Comparison of ENCODE assay signal across 20 cellular contexts in genomic region chr16:13070268-13070667, GRCh38.
DNase-seq lines count a peak whose midpoint lies in the region; ATAC-seq, FAIRE-seq and TF ChIP-seq lines count a peak whose summit lies in the region.
"Had no signal": no experiment of that assay in that cellular context is flagged by ENCODE, and none has a peak within 500 bp of the region (broad histone marks: within the 10 kb centered on the region; RNA-seq: fewer than 3 reads in every experiment).

No MANE protein-coding gene starts in this region.

- no peak overlapping the region for H3K14ac ChIP-seq in H1 (ENCODE audit: insufficient read length)

- H3K79me1 ChIP-seq in H1 (ENCODE audit: low read depth, low read length) (no peaks in the 10 kb centered on the region; the same call in 1 of the 2 replicates), mesendoderm (ENCODE audit: low read length) (peaks cover 10% of the 10 kb centered on the region)

- DNase-seq in HepG2 (ENCODE audit: low spot score) (no peak), right lobe of liver (no peak), H1 (ENCODE audit: low read depth in 1 of 2, low spot score in 2 of 2) (peak; percentile 84 to 85), mesendoderm (peak; percentile 98), NCI-H1694 treated with DMSO at 0.1 percent for 48 hours (lab: John Stamatoyannopoulos, UW) (no peak)
- no peak for DNase-seq in CD4-positive, alpha-beta T cell
- DNase-seq in activated CD4-positive, alpha-beta T cell treated with anti-CD3 and anti-CD28 coated beads for 48 hours = no peak
- DNase-seq in natural killer cell treated with Interleukin-12 subunit alpha and Interleukin-12 subunit beta and Interleukin-15 and Interleukin-18, amount 100 ng/mL, for 72 hours (ENCODE audit: low spot score) = no peak
- DNase-seq: activated CD4-positive, alpha-beta T cell treated with anti-CD3 and anti-CD28 coated beads, Interleukin-2, amount 50 U/mL, for 48 hours; esophagus squamous epithelium; GOT3; NCI-H510A treated with DMSO at 0.1 percent for 48 hours; SHP77; spleen had no signal

- H3K56ac ChIP-seq in H1 (replicated peaks; ENCODE audit: insufficient read length, low read depth, low read length) = no peak overlapping the region
- peak overlapping the region; percentile 80 for H3K56ac ChIP-seq in mesendoderm (ENCODE audit: low read length)

- no peaks in the 10 kb centered on the region for H3K9me3 Mint-ChIP-seq in CD4-positive, alpha-beta T cell
- H3K9me3 Mint-ChIP-seq in natural killer cell treated with Interleukin-12 subunit alpha and Interleukin-12 subunit beta and Interleukin-15 and Interleukin-18, amount 100 ng/mL, for 72 hours = peaks cover 6% of the 10 kb centered on the region

- no peaks in the 10 kb centered on the region for H3K4me1 Mint-ChIP-seq in CD4-positive, alpha-beta T cell (ENCODE audit: low read depth)
- H3K4me1 Mint-ChIP-seq in natural killer cell treated with Interleukin-12 subunit alpha and Interleukin-12 subunit beta and Interleukin-15 and Interleukin-18, amount 100 ng/mL, for 72 hours (ENCODE audit: low read depth in 2 of 2) = no peaks in the 10 kb centered on the region

- H2AFZ ChIP-seq in HepG2 (ENCODE audit: low read length) (no peak overlapping the region), H1 (ENCODE audit: low read length) (no peak overlapping the region)

- H3K79me2 ChIP-seq in HepG2 (ENCODE audit: insufficient read depth, low read length) (no peaks in the 10 kb centered on the region), H1 (ENCODE audit: control insufficient read depth in 1 of 2, insufficient read depth in 2 of 2, low read length in 2 of 2) (peaks cover 6 to 46% of the 10 kb centered on the region in 2 experiments), mesendoderm (ENCODE audit: control insufficient read depth, insufficient read depth, low read length) (peaks cover 5% of the 10 kb centered on the region)

- H3K27ac ChIP-seq in HepG2 (ENCODE audit: extremely low read length, insufficient read depth, low read length) (no peak overlapping the region), right lobe of liver (no peak overlapping the region), H1 (ENCODE audit: low read depth, low read length) (peak overlapping the region; percentile 67), mesendoderm (ENCODE audit: low read depth, low read length) (peak overlapping the region; percentile 68)
- no peak overlapping the region for H3K27ac ChIP-seq in CD4-positive, alpha-beta T cell (ENCODE audit: low read depth, low read length)
- H3K27ac ChIP-seq: coronary artery, esophagus squamous epithelium, neutrophil, spleen had no signal

- no peak for FAIRE-seq in HepG2 (lab: Jason Lieb, UNC)
- peak; percentile 98 for FAIRE-seq in H1 (lab: Jason Lieb, UNC)
- FAIRE-seq: K562 had no signal

- 37% methylated on average over 9 of the region's 9 CpGs for WGBS in HepG2 (ENCODE audit: low lambda C conversion rate)
- 6% methylated on average over 6 of the region's 9 CpGs for WGBS in right lobe of liver (ENCODE audit: insufficient coverage, low coverage, low lambda C conversion rate, missing lambda C conversion rate)
- WGBS in H1 (ENCODE audit: extremely low coverage in 1 of 2, insufficient coverage in 1 of 2, insufficient read length in 1 of 2, insufficient replicate concordance in 2 of 2, low coverage in 1 of 2, low lambda C conversion rate in 2 of 2, missing lambda C conversion rate in 1 of 2), 2 experiments = 11% methylated on average over 9 of the region's 9 CpGs; no CpG with 5 or more reads in 1 of the 2 experiments
- WGBS in mesendoderm (ENCODE audit: extremely low coverage, insufficient coverage, low lambda C conversion rate) = no CpG with 5 or more reads among the region's 9 CpGs

- no peaks in the 10 kb centered on the region for H3K36me3 Mint-ChIP-seq in CD4-positive, alpha-beta T cell (ENCODE audit: low read depth)
- H3K36me3 Mint-ChIP-seq in natural killer cell treated with Interleukin-12 subunit alpha and Interleukin-12 subunit beta and Interleukin-15 and Interleukin-18, amount 100 ng/mL, for 72 hours = no peaks in the 10 kb centered on the region

- peak overlapping the region; percentile 51; the same call in 1 of the 2 replicates for H2BK12ac ChIP-seq in H1 (ENCODE audit: low read depth, low read length)

- H3K23ac ChIP-seq in H1 (ENCODE audit: insufficient read length) (no peak overlapping the region), mesendoderm (ENCODE audit: low read length) (no peak overlapping the region)

- H4K20me1 ChIP-seq in HepG2 (ENCODE audit: insufficient read depth, low read length) = no peaks in the 10 kb centered on the region
- peaks cover 0 to 12% of the 10 kb centered on the region in 2 experiments for H4K20me1 ChIP-seq in H1 (replicated peaks in 1 of 2; ENCODE audit: control insufficient read depth in 1 of 2, insufficient read depth in 2 of 2, low read length in 2 of 2)

- H3K27me3 ChIP-seq in HepG2 (ENCODE audit: control insufficient read depth in 1 of 2, insufficient read depth in 2 of 2, low read length in 2 of 2) = no peaks in the 10 kb centered on the region
- no peaks in the 10 kb centered on the region for H3K27me3 ChIP-seq in right lobe of liver
- H3K27me3 ChIP-seq in H1 (replicated peaks in 1 of 4; ENCODE audit: control insufficient read depth in 3 of 4, extremely low read depth in 1 of 4, insufficient read depth in 3 of 4, low read length in 3 of 4) = no peaks in the 10 kb centered on the region
- H3K27me3 ChIP-seq in mesendoderm (ENCODE audit: insufficient read depth, low read length, poor library complexity) = no peaks in the 10 kb centered on the region
- H3K27me3 ChIP-seq in CD4-positive, alpha-beta T cell (ENCODE audit: control insufficient read depth, insufficient read depth, low read length) = no peaks in the 10 kb centered on the region
- H3K27me3 ChIP-seq: esophagus squamous epithelium, neutrophil had no signal

- H3K4me3 ChIP-seq in HepG2 (replicated peaks in 1 of 3; ENCODE audit: insufficient read depth in 1 of 3, low read depth in 2 of 3, low read length in 3 of 3) = no peak overlapping the region
- H3K4me3 ChIP-seq in right lobe of liver = no peak overlapping the region
- H3K4me3 ChIP-seq in H1 (ENCODE audit: extremely low read depth in 1 of 4, insufficient read depth in 2 of 4, low read depth in 3 of 4, low read length in 4 of 4) = peak overlapping the region in 2 of 4 experiments; percentile 1 to 31; a peak in 4 of 8 replicates
- no peak overlapping the region for H3K4me3 ChIP-seq in mesendoderm (ENCODE audit: low read length)
- H3K4me3 ChIP-seq: coronary artery, esophagus squamous epithelium, K562, lung, spleen had no signal

- intact Hi-C loops in HepG2 (cut with micrococcal nuclease; ENCODE audit: unreplicated experiment) (no loop called here), right lobe of liver (cut with DNase I) (no loop called here)
- intact Hi-C loops in CD4-positive, alpha-beta T cell (cut with DNase I, micrococcal nuclease) = no loop called here

- H4K8ac ChIP-seq in H1 (ENCODE audit: extremely low read depth, insufficient read depth, low read length) (no peak overlapping the region), mesendoderm (ENCODE audit: low read depth, low read length) (no peak overlapping the region)

- H2BK120ac ChIP-seq in H1 (replicated peaks; ENCODE audit: low read depth, low read length) (no peak overlapping the region), mesendoderm (ENCODE audit: low read depth, low read length) (peak overlapping the region; percentile 16)

- H3K4me2 ChIP-seq in HepG2 (ENCODE audit: low read depth, low read length) (no peak overlapping the region), H1 (ENCODE audit: insufficient read depth in 1 of 2, low read depth in 2 of 2, low read length in 2 of 2) (peak overlapping the region; percentile 62 to 82), mesendoderm (ENCODE audit: low read length) (no peak overlapping the region)

- H3K9ac ChIP-seq in HepG2 (ENCODE audit: insufficient read depth, low read depth, low read length) (no peak overlapping the region), H1 (replicated peaks in 1 of 4; ENCODE audit: extremely low read depth in 1 of 4, low read depth in 3 of 4, low read length in 3 of 4) (peak overlapping the region in 2 of 4 experiments; percentile 44 to 82; a peak in 3 of 7 replicates), mesendoderm (ENCODE audit: low read length) (peak overlapping the region; percentile 2)

- TF ChIP-seq CTCF in HepG2 (CRISPR knock-in tag; IDR thresholded peaks at IDR 0.05) (no peak), right lobe of liver (IDR thresholded peaks at IDR 0.05) (no peak), H1 (IDR thresholded peaks at IDR 0.05; ENCODE audit: control extremely low read depth in 1 of 3, insufficient read depth in 1 of 3, low read depth in 1 of 3, low read length in 3 of 3) (no peak)
- no peak for TF ChIP-seq CTCF in CD4-positive, alpha-beta T cell (IDR thresholded peaks at IDR 0.05)

- no peak overlapping the region for H3K4me3 Mint-ChIP-seq in CD4-positive, alpha-beta T cell
- H3K4me3 Mint-ChIP-seq in natural killer cell treated with Interleukin-12 subunit alpha and Interleukin-12 subunit beta and Interleukin-15 and Interleukin-18, amount 100 ng/mL, for 72 hours = no peak overlapping the region
- H3K4me3 Mint-ChIP-seq: activated T-helper 1 cell treated with anti-CD3 and anti-CD28 coated beads, Interleukin-12 subunit alpha, Interleukin-12 subunit beta, Interleukin-2, Interleukin-4 antibody, amounts not matched to agents 30 ng/mL and 10 ng/mL and 1 ng/mL, durations not matched to agents 14 hours and 24 hours and 36 hours; stimulated activated naive CD8-positive, alpha-beta T cell treated with anti-CD3 and anti-CD28 coated beads, Interleukin-15, Interleukin-2, amounts not matched to agents 100 ng/mL and 50 ng/mL, for 24 hours had no signal

- CTCF ChIA-PET in HepG2 (lab: Yijun Ruan, JAX; ENCODE audit: low intra/inter-chr PET ratio, low total read pairs) (no interaction called here), H1 (lab: Charles Lee; ENCODE audit: partially characterized antibody) (interaction anchor here (0.7 kb wide), 1 partner anchor 8 kb away, joined by 3 read pairs; no protein-coding TSS in a partner anchor)
- CTCF ChIA-PET in CD4-positive, alpha-beta T cell (lab: Charles Lee) = no interaction called here

- TF ChIP-seq EP300 in HepG2 (IDR thresholded peaks at IDR 0.05; ENCODE audit: low read depth in 2 of 2, low read length in 2 of 2) = no peak
- no peak for TF ChIP-seq EP300 in HepG2 (CRISPR knock-in tag; IDR thresholded peaks at IDR 0.05; ENCODE audit: borderline replicate concordance)
- 0 out of 3 replicates have a peak, but pooled peaks of 1 of the 2 experiments have one; percentile 65 for TF ChIP-seq EP300 in H1 (IDR thresholded peaks at IDR 0.05; ENCODE audit: borderline replicate concordance in 1 of 2, low read depth in 2 of 2, low read length in 2 of 2)

- H3K27me3 Mint-ChIP-seq in CD4-positive, alpha-beta T cell = peaks cover 9% of the 10 kb centered on the region
- no peaks in the 10 kb centered on the region for H3K27me3 Mint-ChIP-seq in natural killer cell treated with Interleukin-12 subunit alpha and Interleukin-12 subunit beta and Interleukin-15 and Interleukin-18, amount 100 ng/mL, for 72 hours
- H3K27me3 Mint-ChIP-seq: stimulated activated naive CD8-positive, alpha-beta T cell treated with anti-CD3 and anti-CD28 coated beads, Interleukin-15, Interleukin-2, amounts not matched to agents 100 ng/mL and 50 ng/mL, for 24 hours had no signal

- no peak overlapping the region for H2BK15ac ChIP-seq in H1 (ENCODE audit: low read length)
- no peak overlapping the region for H2BK15ac ChIP-seq in mesendoderm (replicated peaks; ENCODE audit: low read depth)

- no TSS peak for BruUV-seq in HepG2 (replicated peaks; lab: Mats Ljungman, UMichigan)

- no peak overlapping the region for H3K27ac Mint-ChIP-seq in CD4-positive, alpha-beta T cell
- H3K27ac Mint-ChIP-seq in natural killer cell treated with Interleukin-12 subunit alpha and Interleukin-12 subunit beta and Interleukin-15 and Interleukin-18, amount 100 ng/mL, for 72 hours = no peak overlapping the region
- H3K27ac Mint-ChIP-seq: activated T-helper 1 cell treated with anti-CD3 and anti-CD28 coated beads, Interleukin-12 subunit alpha, Interleukin-12 subunit beta, Interleukin-2, Interleukin-4 antibody, amounts not matched to agents 30 ng/mL and 10 ng/mL and 1 ng/mL, durations not matched to agents 14 hours and 24 hours and 36 hours; stimulated activated naive CD8-positive, alpha-beta T cell treated with anti-CD3 and anti-CD28 coated beads, Interleukin-15, Interleukin-2, amounts not matched to agents 100 ng/mL and 50 ng/mL, for 24 hours had no signal

- H3K4ac ChIP-seq in H1 (replicated peaks; ENCODE audit: insufficient read length, low read depth, low read length) = no peak overlapping the region
- no peak overlapping the region for H3K4ac ChIP-seq in mesendoderm (ENCODE audit: low read depth, low read length)

- peaks cover 8% of the 10 kb centered on the region; the same call in 1 of the 2 replicates for H3K9me3 ChIP-seq in HepG2 (ENCODE audit: low read length)
- H3K9me3 ChIP-seq in right lobe of liver = no peaks in the 10 kb centered on the region
- H3K9me3 ChIP-seq in H1 (ENCODE audit: insufficient read depth in 2 of 2, low read depth in 1 of 2, low read length in 1 of 2) = peaks cover 0 to 3% of the 10 kb centered on the region in 2 experiments; a peak in 2 of 4 replicates
- no peaks in the 10 kb centered on the region for H3K9me3 ChIP-seq in CD4-positive, alpha-beta T cell (ENCODE audit: control insufficient read depth, low read length)
- H3K9me3 ChIP-seq: neutrophil had no signal

- POLR2A ChIA-PET in HepG2 (lab: Yijun Ruan, JAX) (no interaction called here), H1 (lab: Charles Lee; ENCODE audit: partially characterized antibody) (interaction anchor here (0.7 to 1.4 kb wide), 5 partner anchors 13 to 552 kb away, joined by 3 to 4 read pairs (median 3); no protein-coding TSS in a partner anchor)
- POLR2A ChIA-PET in CD4-positive, alpha-beta T cell (lab: Charles Lee) = no interaction called here

- H2BK5ac ChIP-seq in H1 (ENCODE audit: low read depth, low read length) = peak overlapping the region; percentile 72
- peak overlapping the region; percentile 90 for H2BK5ac ChIP-seq in mesendoderm (ENCODE audit: low read length)

- no peak overlapping the region for H4K91ac ChIP-seq in H1 (replicated peaks; ENCODE audit: insufficient read length, low read length)

- no peaks in the 10 kb centered on the region; the same call in none of the 2 replicates for H3K23me2 ChIP-seq in H1 (ENCODE audit: low read depth, low read length)

- in situ Hi-C loops in HepG2 (cut with HindIII; ENCODE audit: extremely low pct_ligation_motif_present, low pct_unique_long_range_greater_than_20kb) = no loop called here

- no peak overlapping the region for H2BK20ac ChIP-seq in H1 (ENCODE audit: low read length)

- H3K18ac ChIP-seq in H1 (ENCODE audit: extremely low read depth, low read length) (no peak overlapping the region; the same call in 1 of the 2 replicates), mesendoderm (ENCODE audit: low read length) (peak overlapping the region; percentile 46)

- no peaks in the 10 kb centered on the region for H3K36me3 ChIP-seq in HepG2 (replicated peaks in 1 of 2; ENCODE audit: control insufficient read depth in 1 of 2, insufficient read depth in 2 of 2, low read length in 2 of 2)
- H3K36me3 ChIP-seq in right lobe of liver = no peaks in the 10 kb centered on the region
- H3K36me3 ChIP-seq in H1 (ENCODE audit: control insufficient read depth in 2 of 4, insufficient read depth in 4 of 4, low read length in 3 of 4) = no peaks in the 10 kb centered on the region
- no peaks in the 10 kb centered on the region for H3K36me3 ChIP-seq in mesendoderm (ENCODE audit: control insufficient read depth, insufficient read depth, low read length)
- H3K36me3 ChIP-seq: esophagus squamous epithelium, neutrophil, spleen had no signal

- no peaks in the 10 kb centered on the region for H3K4me1 ChIP-seq in HepG2 (ENCODE audit: insufficient read depth, low read length)
- H3K4me1 ChIP-seq in right lobe of liver = no peaks in the 10 kb centered on the region
- peaks cover 3 to 21% (median 13%) of the 10 kb centered on the region in 4 experiments; a peak in 5 of 7 replicates for H3K4me1 ChIP-seq in H1 (replicated peaks in 1 of 4; ENCODE audit: control insufficient read depth in 3 of 4, insufficient read depth in 4 of 4, low read length in 3 of 4)
- peaks cover 11% of the 10 kb centered on the region for H3K4me1 ChIP-seq in mesendoderm (ENCODE audit: control insufficient read depth, low read depth, low read length)
- H3K4me1 ChIP-seq: esophagus squamous epithelium, spleen had no signal

- H4K5ac ChIP-seq in H1 (ENCODE audit: insufficient read length, low read depth, low read length) = peak overlapping the region; percentile 8
- H4K5ac ChIP-seq in mesendoderm (ENCODE audit: low read length) = no peak overlapping the region

- H2AK5ac ChIP-seq in H1 (ENCODE audit: low read depth, low read length) = peak overlapping the region; percentile 60
- no peak overlapping the region for H2AK5ac ChIP-seq in mesendoderm (ENCODE audit: low read length)

- TF ChIP-seq RAD21 in HepG2 (CRISPR knock-in tag; IDR thresholded peaks at IDR 0.05) (no peak), H1 (IDR thresholded peaks at IDR 0.05 in 1 of 2, conservative IDR thresholded peaks at IDR 0.05 in 1 of 2; ENCODE audit: low read depth in 2 of 2, low read length in 2 of 2) (peak; percentile 18 to 20; a peak in 1 of 4 replicates)

- TF ChIP-seq POLR2A in HepG2 (IDR thresholded peaks at IDR 0.05; ENCODE audit: insufficient read depth in 1 of 2, low read depth in 2 of 2, low read length in 2 of 2) (no peak), right lobe of liver (IDR thresholded peaks at IDR 0.05) (no peak), H1 (IDR thresholded peaks at IDR 0.05; ENCODE audit: control extremely low read depth in 1 of 2, low read depth in 2 of 2, low read length in 2 of 2) (peak in 1 of 2 experiments; percentile 64; a peak in 2 of 3 replicates)

- ATAC-seq in HepG2 (no peak), right lobe of liver (no peak)
- no peak for ATAC-seq in CD4-positive, alpha-beta T cell (ENCODE audit: poor library complexity)
- no peak for ATAC-seq in natural killer cell treated with Interleukin-12 subunit alpha and Interleukin-12 subunit beta and Interleukin-15 and Interleukin-18, amount 100 ng/mL, for 72 hours
- ATAC-seq: K562 had no signal

Comparison
In these comparisons a context has a peak if more than half of its experiments do, and no peak if none do; other contexts are left out.
1. DNase-seq: peak in H1 (2 of 2) and mesendoderm (single experiment); none in HepG2 (single experiment), right lobe of liver (0 of 3), CD4-positive, alpha-beta T cell (0 of 10), activated CD4-positive, alpha-beta T cell treated with anti-CD3 and anti-CD28 coated beads for 48 hours (single experiment), NCI-H1694 treated with DMSO at 0.1 percent for 48 hours (single experiment) and natural killer cell treated with Interleukin-12 subunit alpha and Interleukin-12 subunit beta and Interleukin-15 and Interleukin-18, amount 100 ng/mL, for 72 hours (single experiment).
2. H3K27ac ChIP-seq: peak in H1 (single experiment) and mesendoderm (single experiment); none in HepG2 (single experiment), right lobe of liver (0 of 3) and CD4-positive, alpha-beta T cell (single experiment).
3. H3K4me2 ChIP-seq: peak in H1 (2 of 2); none in HepG2 (single experiment) and mesendoderm (single experiment).
4. Of the 41 proteins assayed by ChIP-seq in both HepG2 and H1: peak only in HepG2: none; only in H1: ASH2L, CHD2, MAX and RAD21; in both: RFX5; in neither: 34; mixed calls (peak in some experiments, not most) for 2.